9 cellular contexts compared by ENCODE assay signal in genomic region chr6:35776364-35777215, GRCh38. TPM values are rescaled to one million over a fixed set of nuclear protein-coding genes. Genes with fewer than 3 reads are reported as not detected.
DNase-seq lines count a peak whose midpoint lies in the region; ATAC-seq and TF ChIP-seq lines count a peak whose summit lies in the region.
"Had no signal": no experiment of that assay in that cellular context is flagged by ENCODE, and none has a peak within 500 bp of the region (broad histone marks: within the 10 kb centered on the region; RNA-seq: fewer than 3 reads in every experiment).

CLPSL2 (plus strand) TSS chr6:35776598; CDS start chr6:35776619, 21 bp downstream.

- H3K27ac ChIP-seq in HEK293 (ENCODE audit: extremely low read depth, low read depth, low read length), result peak within 1 kb of the TSS; percentile 48; the same call in 1 of the 2 replicates

- H3K9me3 ChIP-seq in HEK293 (ENCODE audit: control insufficient read depth, insufficient read depth, low read depth, low read length) (no peaks in the 10 kb centered on the region), iPS-15b (ENCODE audit: control insufficient read depth, insufficient read depth, low read length) (no peaks in the 10 kb centered on the region)

- H3K4me3 ChIP-seq in AG04449 (ENCODE audit: low read depth, low read length), result peak within 1 kb of the TSS; percentile 41
- H3K4me3 ChIP-seq in HEK293 (ENCODE audit: low read depth, low read length), result peak within 1 kb of the TSS; percentile 42
- peak within 1 kb of the TSS; percentile 59 for H3K4me3 ChIP-seq in iPS-15b (ENCODE audit: low read depth, low read length)

- H3K9ac ChIP-seq in iPS-15b (ENCODE audit: low read depth, low read length), result peak within 1 kb of the TSS; percentile 60

- H3K4me1 Mint-ChIP-seq in activated T-helper 17 cell treated with anti-CD3 and anti-CD28 coated beads, Interleukin-2, amount 50 U/mL, for 72 hours, result no peaks in the 10 kb centered on the region

- H3K4me3 Mint-ChIP-seq in activated T-helper 17 cell treated with anti-CD3 and anti-CD28 coated beads, Interleukin-2, amount 50 U/mL, for 72 hours, result peak within 1 kb of the TSS; percentile 55

- H3K27ac Mint-ChIP-seq in activated T-helper 17 cell treated with anti-CD3 and anti-CD28 coated beads, Interleukin-2, amount 50 U/mL, for 72 hours, result no peak within 1 kb of the TSS

- DNase-seq in AG04449 (ENCODE audit: low read depth, low spot score), result no peak
- peak; percentile 19 for DNase-seq in stimulated activated naive CD8-positive, alpha-beta T cell treated with anti-CD3 and anti-CD28 coated beads, Interleukin-15, Interleukin-2, amounts not matched to agents 100 U/mL and 50 U/mL, for 24 hours
- no peak for DNase-seq in GM13977 (ENCODE audit: low spot score)
- no peak for DNase-seq in activated CD4-positive, CD25-positive, alpha-beta regulatory T cell treated with anti-CD3 and anti-CD28 coated beads, Interleukin-2, amount 50 U/mL, for 72 hours
- no peak for DNase-seq in DMS153 (lab: John Stamatoyannopoulos, UW)

- H3K36me3 Mint-ChIP-seq in activated T-helper 17 cell treated with anti-CD3 and anti-CD28 coated beads, Interleukin-2, amount 50 U/mL, for 72 hours (ENCODE audit: low read depth), result no peaks in the 10 kb centered on the region

- CTCF ChIA-PET in AG04449 (lab: Yijun Ruan, JAX) (interaction anchor here (1.0 kb wide), 1 partner anchor 10 kb away, joined by 4 read pairs; no protein-coding TSS in a partner anchor), HEK293 (lab: Yijun Ruan, JAX) (no interaction called here)

- H3K36me3 ChIP-seq in HEK293 (ENCODE audit: control insufficient read depth in 2 of 2, insufficient read depth in 1 of 2, low read length in 2 of 2) (no peaks in the 10 kb centered on the region), iPS-15b (ENCODE audit: control insufficient read depth, insufficient read depth, low read length) (no peaks in the 10 kb centered on the region)

- POLR2A ChIA-PET in AG04449 (lab: Yijun Ruan, JAX) (no interaction called here), HEK293 (lab: Yijun Ruan, JAX) (no interaction called here)

- ATAC-seq in activated T-helper 17 cell treated with anti-CD3 and anti-CD28 coated beads, Interleukin-2, amount 50 U/mL, for 72 hours (replicated peaks), result peak; percentile 21
- peak; percentile 32 for ATAC-seq in stimulated activated naive CD8-positive, alpha-beta T cell treated with anti-CD3 and anti-CD28 coated beads, Interleukin-15, Interleukin-2, amounts not matched to agents 100 U/mL and 50 U/mL, for 24 hours

- TF ChIP-seq CTCF in AG04449 (IDR thresholded peaks at IDR 0.05; ENCODE audit: insufficient read depth, low read length, missing control alignments), result no peak
- TF ChIP-seq CTCF in HEK293 (tag by site-specific recombination; IDR thresholded peaks at IDR 0.05), result 0 out of 2 replicates have a peak, but pooled peaks have one; percentile 29
- no peak for TF ChIP-seq CTCF in GM13977 (IDR thresholded peaks at IDR 0.05; ENCODE audit: extremely low read depth, insufficient read depth, missing control alignments)

- H3K27me3 Mint-ChIP-seq in activated T-helper 17 cell treated with anti-CD3 and anti-CD28 coated beads, Interleukin-2, amount 50 U/mL, for 72 hours, result peaks cover 24% of the 10 kb centered on the region

- H3K9me3 Mint-ChIP-seq in activated T-helper 17 cell treated with anti-CD3 and anti-CD28 coated beads, Interleukin-2, amount 50 U/mL, for 72 hours, result no peaks in the 10 kb centered on the region

- H3K4me1 ChIP-seq in HEK293 (ENCODE audit: control insufficient read depth, insufficient read depth, low read length) (no peaks in the 10 kb centered on the region), iPS-15b (ENCODE audit: control insufficient read depth, insufficient read depth, low read length) (no peaks in the 10 kb centered on the region)

- in situ Hi-C loops in GM13977 (cut with MboI; ENCODE audit: low pct_unique_long_range_greater_than_20kb, low sequenced_read_pairs, unreplicated experiment), result no loop called here

- peaks cover 7% of the 10 kb centered on the region for H3K27me3 ChIP-seq in iPS-15b (ENCODE audit: control insufficient read depth, insufficient read depth, low read length)

TF ChIP-seq in HEK293, 187 proteins besides CTCF, POLR2A, EP300 and RAD21 (continues in another document):
- peak; percentile 89 for TF ChIP-seq ZIC2 (tag by site-specific recombination; IDR thresholded peaks at IDR 0.05)
- TF ChIP-seq HOXC10 (CRISPR knock-in tag; IDR thresholded peaks at IDR 0.05), result no peak
- TF ChIP-seq SP3 (tag by site-specific recombination; IDR thresholded peaks at IDR 0.05), result no peak
- peak; percentile 25; the same call in 1 of the 2 replicates for TF ChIP-seq KLF9 (tag by site-specific recombination; IDR thresholded peaks at IDR 0.05; ENCODE audit: low read depth)
- no peak for TF ChIP-seq ZNF280D (tag by site-specific recombination; IDR thresholded peaks at IDR 0.05)
- no peak for TF ChIP-seq ZNF843 (tag by site-specific recombination; IDR thresholded peaks at IDR 0.05)
- TF ChIP-seq ZNF175 (tag by site-specific recombination; IDR thresholded peaks at IDR 0.05), result no peak
- TF ChIP-seq PATZ1 (tag by site-specific recombination; IDR thresholded peaks at IDR 0.05), result peak; percentile 66
- TF ChIP-seq ZBTB8A (tag by site-specific recombination; IDR thresholded peaks at IDR 0.05), result peak; percentile 95
- no peak for TF ChIP-seq ZNF26 (tag by site-specific recombination; IDR thresholded peaks at IDR 0.05)
- TF ChIP-seq ZNF335 (tag by site-specific recombination; conservative IDR thresholded peaks at IDR 0.05), result peak; percentile 72; the same call in 1 of the 2 replicates
- TF ChIP-seq ZNF366 (tag by site-specific recombination; conservative IDR thresholded peaks at IDR 0.05), result peak; percentile 83

RNA-seq across cellular contexts. Expression of gene CLPSL2, which starts in this region (rescaled TPM):
- total RNA-seq in activated T-helper 17 cell treated with anti-CD3 and anti-CD28 coated beads, Interleukin-2, amount 50 U/mL, for 72 hours, result not detected
- total RNA-seq: glomerular endothelial cell had no signal

Comparison
In these comparisons a context has a peak if more than half of its experiments do, and no peak if none do; other contexts are left out.
1. Peak in ATAC-seq in activated T-helper 17 cell treated with anti-CD3 and anti-CD28 coated beads, Interleukin-2, amount 50 U/mL, for 72 hours; RNA of the gene not detected or under 1 TPM.